Comparison of ENCODE assay signal across 1 cellular context in the genomic region with DNA sequence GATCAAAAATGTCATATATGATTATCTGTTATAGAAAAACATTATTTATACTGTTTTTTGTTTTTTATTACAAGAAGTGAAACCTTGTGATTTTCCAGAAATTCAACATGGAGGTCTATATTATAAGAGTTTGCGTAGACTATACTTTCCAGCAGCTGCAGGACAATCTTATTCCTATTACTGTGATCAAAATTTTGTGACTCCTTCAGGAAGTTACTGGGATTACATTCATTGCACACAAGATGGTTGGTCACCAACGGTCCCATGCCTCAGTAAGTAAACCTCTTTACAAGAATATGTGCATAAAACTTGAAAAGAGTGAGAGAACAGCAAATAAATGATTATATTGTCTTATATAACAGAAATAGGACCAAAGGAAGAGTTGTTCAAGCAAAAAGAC.
TF ChIP-seq lines count a peak whose summit lies in the region.

No MANE protein-coding gene starts in this region.

TF ChIP-seq in K562, 482 proteins besides CTCF, POLR2A, EP300 and RAD21:
- TF ChIP-seq XRCC4 (IDR thresholded peaks at IDR 0.05; ENCODE audit: extremely low read depth, insufficient read depth, insufficient read length): no peak
- no peak for TF ChIP-seq CREBBP (IDR thresholded peaks at IDR 0.05; ENCODE audit: low read depth, low read length)
- no peak for TF ChIP-seq ZBTB17 (CRISPR knock-in tag; IDR thresholded peaks at IDR 0.05)
- no peak for TF ChIP-seq PTTG1 (tag; IDR thresholded peaks at IDR 0.05; ENCODE audit: low read depth)
- TF ChIP-seq LEF1 (IDR thresholded peaks at IDR 0.05): no peak
- TF ChIP-seq ERF (CRISPR knock-in tag; IDR thresholded peaks at IDR 0.05): no peak
- TF ChIP-seq DNMT1 (IDR thresholded peaks at IDR 0.05): no peak
- no peak for TF ChIP-seq CEBPG (CRISPR knock-in tag; IDR thresholded peaks at IDR 0.05)
- no peak for TF ChIP-seq CEBPG (tag; conservative IDR thresholded peaks at IDR 0.05 in 1 of 2, IDR thresholded peaks at IDR 0.05 in 1 of 2)
- TF ChIP-seq FOXA3 (CRISPR knock-in tag; conservative IDR thresholded peaks at IDR 0.05 in 1 of 2, IDR thresholded peaks at IDR 0.05 in 1 of 2): no peak
- TF ChIP-seq POU5F1 (IDR thresholded peaks at IDR 0.05; ENCODE audit: borderline replicate concordance, low read depth, low read length, partially characterized antibody): no peak
- TF ChIP-seq SMAD3 (CRISPR knock-in tag; conservative IDR thresholded peaks at IDR 0.05): no peak
- no peak for TF ChIP-seq ZNF586 (CRISPR knock-in tag; conservative IDR thresholded peaks at IDR 0.05)
- no peak for TF ChIP-seq POLR2AphosphoS5 (IDR thresholded peaks at IDR 0.05; ENCODE audit: control insufficient read depth, insufficient read depth, low read depth, low read length)
- TF ChIP-seq, protein P1, sequence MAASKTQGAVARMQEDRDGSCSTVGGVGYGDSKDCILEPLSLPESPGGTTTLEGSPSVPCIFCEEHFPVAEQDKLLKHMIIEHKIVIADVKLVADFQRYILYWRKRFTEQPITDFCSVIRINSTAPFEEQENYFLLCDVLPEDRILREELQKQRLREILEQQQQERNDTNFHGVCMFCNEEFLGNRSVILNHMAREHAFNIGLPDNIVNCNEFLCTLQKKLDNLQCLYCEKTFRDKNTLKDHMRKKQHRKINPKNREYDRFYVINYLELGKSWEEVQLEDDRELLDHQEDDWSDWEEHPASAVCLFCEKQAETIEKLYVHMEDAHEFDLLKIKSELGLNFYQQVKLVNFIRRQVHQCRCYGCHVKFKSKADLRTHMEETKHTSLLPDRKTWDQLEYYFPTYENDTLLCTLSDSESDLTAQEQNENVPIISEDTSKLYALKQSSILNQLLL (CRISPR knock-in tag; IDR thresholded peaks at IDR 0.05; ENCODE audit: borderline replicate concordance): no peak
- no peak for TF ChIP-seq STAT5B (CRISPR knock-in tag; IDR thresholded peaks at IDR 0.05)
- no peak for TF ChIP-seq ZNF766 (CRISPR knock-in tag; conservative IDR thresholded peaks at IDR 0.05)
- TF ChIP-seq, protein P2, sequence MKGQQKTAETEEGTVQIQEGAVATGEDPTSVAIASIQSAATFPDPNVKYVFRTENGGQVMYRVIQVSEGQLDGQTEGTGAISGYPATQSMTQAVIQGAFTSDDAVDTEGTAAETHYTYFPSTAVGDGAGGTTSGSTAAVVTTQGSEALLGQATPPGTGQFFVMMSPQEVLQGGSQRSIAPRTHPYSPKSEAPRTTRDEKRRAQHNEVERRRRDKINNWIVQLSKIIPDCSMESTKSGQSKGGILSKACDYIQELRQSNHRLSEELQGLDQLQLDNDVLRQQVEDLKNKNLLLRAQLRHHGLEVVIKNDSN (CRISPR knock-in tag; IDR thresholded peaks at IDR 0.05): no peak
- TF ChIP-seq MYNN (IDR thresholded peaks at IDR 0.05): no peak
- TF ChIP-seq MYNN (CRISPR knock-in tag; IDR thresholded peaks at IDR 0.05): no peak
